ENCODE assay signal across 1 cellular context in genomic region chr15:84863480-84864428, GRCh38.
TF ChIP-seq lines count a peak whose summit lies in the region.

No MANE protein-coding gene starts in this region.

TF ChIP-seq in A549, 52 proteins besides CTCF, POLR2A, EP300 and RAD21:
- TF ChIP-seq REST (IDR thresholded peaks at IDR 0.05) (no peak), ELK1 (IDR thresholded peaks at IDR 0.05; ENCODE audit: low read depth, low read length) (no peak), MAFK (IDR thresholded peaks at IDR 0.05; ENCODE audit: partially characterized antibody) (peak; percentile 57), TFCP2L1 (CRISPR knock-in tag; IDR thresholded peaks at IDR 0.05) (no peak), SREBF2 (IDR thresholded peaks at IDR 0.05) (no peak)
